7 cellular contexts compared by ENCODE assay signal in the genomic region with DNA sequence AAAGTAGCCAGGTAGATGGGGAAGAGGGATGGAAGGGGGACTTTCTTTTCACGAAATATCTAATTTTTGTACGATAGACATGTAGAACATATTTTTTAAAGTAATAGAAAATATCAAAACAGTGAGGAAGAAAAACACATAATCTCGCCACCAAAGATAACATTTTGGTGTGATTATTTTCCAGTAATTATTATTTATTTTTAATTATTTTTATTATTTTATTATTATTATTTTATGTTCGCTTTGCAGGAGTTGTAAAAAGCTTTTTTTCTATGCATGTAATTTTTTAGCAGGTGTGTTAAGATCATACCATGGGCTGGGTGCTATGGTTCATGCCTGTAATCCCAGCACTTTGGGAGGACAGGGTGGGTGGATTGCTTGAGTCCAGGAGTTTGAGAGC.
"Had no signal": no experiment of that assay in that cellular context is flagged by ENCODE, and none has a peak within 500 bp of the region (broad histone marks: within the 10 kb centered on the region; RNA-seq: fewer than 3 reads in every experiment).

No MANE protein-coding gene starts in this region.

- H3K4me3 ChIP-seq: GM12878 had no signal

- ATAC-seq: GM12878 had no signal

- DNase-seq: GDM1, GF-D8 had no signal

- FAIRE-seq: G401.6, GM12878, GM12891, GM12892, GM18507 had no signal
